In the genomic region with DNA sequence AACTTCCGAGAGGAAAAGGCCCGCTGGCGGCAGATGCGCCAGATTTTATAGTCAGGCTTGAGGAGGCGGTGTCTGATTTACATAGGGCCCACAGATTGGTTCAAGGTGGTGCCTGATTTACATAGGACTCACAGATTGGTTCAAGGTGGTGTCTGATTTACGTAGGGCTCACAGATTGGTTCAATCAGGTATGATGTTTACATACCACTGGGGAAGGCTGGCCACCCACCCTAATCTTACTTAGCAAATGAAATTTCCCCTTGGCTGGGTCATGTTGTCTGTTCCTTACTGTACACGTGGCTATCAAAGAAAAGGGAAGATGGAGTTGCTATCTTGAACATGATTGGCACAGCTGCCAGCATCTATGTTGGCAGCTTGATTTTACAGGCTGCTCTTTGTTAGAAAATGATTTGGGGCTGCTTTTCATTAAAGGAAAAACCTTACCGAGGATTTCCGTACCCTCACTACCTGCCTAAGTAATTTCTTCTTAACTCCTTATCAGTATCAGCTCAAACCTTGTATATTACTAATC, we compare ENCODE assay signal across 23 cellular contexts.
DNase-seq lines count a peak whose midpoint lies in the region; ATAC-seq, FAIRE-seq and TF ChIP-seq lines count a peak whose summit lies in the region.
"Had no signal": no experiment of that assay in that cellular context is flagged by ENCODE, and none has a peak within 500 bp of the region (broad histone marks: within the 10 kb centered on the region; RNA-seq: fewer than 3 reads in every experiment).

No MANE protein-coding gene starts in this region.

- H3K23ac ChIP-seq in H1 (ENCODE audit: insufficient read length): no peak overlapping the region

- no peaks in the 10 kb centered on the region for H3K27me3 ChIP-seq in BE2C
- no peaks in the 10 kb centered on the region for H3K27me3 ChIP-seq in H1 (replicated peaks in 1 of 4; ENCODE audit: control insufficient read depth in 3 of 4, extremely low read depth in 1 of 4, insufficient read depth in 3 of 4, low read length in 3 of 4)
- peaks cover 6% of the 10 kb centered on the region for H3K27me3 ChIP-seq in CD4-positive, alpha-beta T cell (ENCODE audit: control insufficient read depth, insufficient read depth, low read length)
- H3K27me3 ChIP-seq: ascending aorta had no signal

- CTCF ChIA-PET in H1 (lab: Charles Lee; ENCODE audit: partially characterized antibody): interaction anchor here (0.5 to 1.4 kb wide), 3 partner anchors 31 to 1299 kb away, joined by 3 to 4 read pairs (median 3); no protein-coding TSS in a partner anchor
- CTCF ChIA-PET in CD4-positive, alpha-beta T cell (lab: Charles Lee): no interaction called here

- H3K27ac ChIP-seq in H1 (ENCODE audit: low read depth, low read length): no peak overlapping the region
- no peak overlapping the region for H3K27ac ChIP-seq in CD4-positive, alpha-beta T cell (ENCODE audit: low read depth, low read length)
- H3K27ac ChIP-seq: ascending aorta, spleen had no signal

- no peak overlapping the region for H3K9ac ChIP-seq in H1 (replicated peaks in 1 of 4; ENCODE audit: extremely low read depth in 1 of 4, low read depth in 3 of 4, low read length in 3 of 4)

- H2BK15ac ChIP-seq in H1 (ENCODE audit: low read length): no peak overlapping the region

- no peak overlapping the region for H2AK5ac ChIP-seq in H1 (ENCODE audit: low read depth, low read length)

- intact Hi-C loops in CD4-positive, alpha-beta T cell (cut with DNase I, micrococcal nuclease): no loop called here

- no peaks in the 10 kb centered on the region for H3K79me2 ChIP-seq in H1 (ENCODE audit: control insufficient read depth in 1 of 2, insufficient read depth in 2 of 2, low read length in 2 of 2)

- no peaks in the 10 kb centered on the region for H3K23me2 ChIP-seq in H1 (ENCODE audit: low read depth, low read length)

- H4K91ac ChIP-seq in H1 (replicated peaks; ENCODE audit: insufficient read length, low read length): no peak overlapping the region

- no peak for FAIRE-seq in H1 (lab: Jason Lieb, UNC)
- FAIRE-seq: GM18507 had no signal

- no peak overlapping the region for H3K4me3 ChIP-seq in BE2C (ENCODE audit: low read depth, low read length)
- H3K4me3 ChIP-seq in HFF-Myc (replicated peaks; ENCODE audit: low read depth, low read length): no peak overlapping the region
- H3K4me3 ChIP-seq in H1 (ENCODE audit: extremely low read depth in 1 of 4, insufficient read depth in 2 of 4, low read depth in 3 of 4, low read length in 4 of 4): no peak overlapping the region
- H3K4me3 ChIP-seq: ascending aorta, HAP-1, spleen had no signal

- no peak overlapping the region for H4K8ac ChIP-seq in H1 (ENCODE audit: extremely low read depth, insufficient read depth, low read length)

- no peak overlapping the region for H3K4me2 ChIP-seq in H1 (ENCODE audit: insufficient read depth in 1 of 2, low read depth in 2 of 2, low read length in 2 of 2)

- H3K18ac ChIP-seq in H1 (ENCODE audit: extremely low read depth, low read length): no peak overlapping the region

- no peak overlapping the region for H3K4me3 Mint-ChIP-seq in CD4-positive, alpha-beta T cell
- H3K4me3 Mint-ChIP-seq: endodermal cell had no signal

- H2BK12ac ChIP-seq in H1 (ENCODE audit: low read depth, low read length): no peak overlapping the region

- H4K20me1 ChIP-seq in H1 (replicated peaks in 1 of 2; ENCODE audit: control insufficient read depth in 1 of 2, insufficient read depth in 2 of 2, low read length in 2 of 2): no peaks in the 10 kb centered on the region

- no peak overlapping the region for H3K14ac ChIP-seq in H1 (ENCODE audit: insufficient read length)

- WGBS in H1 (ENCODE audit: extremely low coverage in 1 of 2, insufficient coverage in 1 of 2, insufficient read length in 1 of 2, insufficient replicate concordance in 2 of 2, low coverage in 1 of 2, low lambda C conversion rate in 2 of 2, missing lambda C conversion rate in 1 of 2), 2 experiments: 87% methylated on average over 9 of the region's 9 CpGs; no CpG with 5 or more reads in 1 of the 2 experiments

- H3K36me3 Mint-ChIP-seq in CD4-positive, alpha-beta T cell (ENCODE audit: low read depth): no peaks in the 10 kb centered on the region

- TF ChIP-seq RAD21 in H1 (IDR thresholded peaks at IDR 0.05 in 1 of 2, conservative IDR thresholded peaks at IDR 0.05 in 1 of 2; ENCODE audit: low read depth in 2 of 2, low read length in 2 of 2): no peak

- no peak overlapping the region for H3K27ac Mint-ChIP-seq in CD4-positive, alpha-beta T cell
- H3K27ac Mint-ChIP-seq: endodermal cell had no signal

- H3K79me1 ChIP-seq in H1 (ENCODE audit: low read depth, low read length): no peaks in the 10 kb centered on the region

- H3K36me3 ChIP-seq in BE2C: no peaks in the 10 kb centered on the region
- H3K36me3 ChIP-seq in H1 (ENCODE audit: control insufficient read depth in 2 of 4, insufficient read depth in 4 of 4, low read length in 3 of 4): no peaks in the 10 kb centered on the region
- H3K36me3 ChIP-seq: ascending aorta, HAP-1, spleen had no signal

- H3K9me3 ChIP-seq in BE2C: no peaks in the 10 kb centered on the region
- no peaks in the 10 kb centered on the region for H3K9me3 ChIP-seq in H1 (ENCODE audit: insufficient read depth in 2 of 2, low read depth in 1 of 2, low read length in 1 of 2)
- H3K9me3 ChIP-seq in CD4-positive, alpha-beta T cell (ENCODE audit: control insufficient read depth, low read length): no peaks in the 10 kb centered on the region
- H3K9me3 ChIP-seq: ascending aorta, HAP-1, spleen had no signal

- no peaks in the 10 kb centered on the region for H3K9me3 Mint-ChIP-seq in CD4-positive, alpha-beta T cell
- H3K9me3 Mint-ChIP-seq: endodermal cell had no signal

- peaks cover 22% of the 10 kb centered on the region for H3K27me3 Mint-ChIP-seq in CD4-positive, alpha-beta T cell

- POLR2A ChIA-PET in H1 (lab: Charles Lee; ENCODE audit: partially characterized antibody): interaction anchor here (1.1 kb wide), 1 partner anchor 11 kb away, joined by 3 read pairs; no protein-coding TSS in a partner anchor
- POLR2A ChIA-PET in CD4-positive, alpha-beta T cell (lab: Charles Lee): no interaction called here

- TF ChIP-seq POLR2A in H1 (IDR thresholded peaks at IDR 0.05; ENCODE audit: control extremely low read depth in 1 of 2, low read depth in 2 of 2, low read length in 2 of 2): no peak

- TF ChIP-seq CTCF in BE2C (IDR thresholded peaks at IDR 0.05; ENCODE audit: low read depth, low read length) (no peak), HFF-Myc (IDR thresholded peaks at IDR 0.05; ENCODE audit: low read depth, low read length, missing control alignments) (no peak), H1 (IDR thresholded peaks at IDR 0.05; ENCODE audit: control extremely low read depth in 1 of 3, insufficient read depth in 1 of 3, low read depth in 1 of 3, low read length in 3 of 3) (no peak)
- no peak for TF ChIP-seq CTCF in CD4-positive, alpha-beta T cell (IDR thresholded peaks at IDR 0.05)

- H3K4me1 Mint-ChIP-seq in CD4-positive, alpha-beta T cell (ENCODE audit: low read depth): no peaks in the 10 kb centered on the region

- no peak overlapping the region for H2BK5ac ChIP-seq in H1 (ENCODE audit: low read depth, low read length)

- no peak overlapping the region for H3K56ac ChIP-seq in H1 (replicated peaks; ENCODE audit: insufficient read length, low read depth, low read length)

- H3K4ac ChIP-seq in H1 (replicated peaks; ENCODE audit: insufficient read length, low read depth, low read length): no peak overlapping the region

- H2BK20ac ChIP-seq in H1 (ENCODE audit: low read length): no peak overlapping the region

- H2AFZ ChIP-seq in H1 (ENCODE audit: low read length): no peak overlapping the region; the same call in 1 of the 2 replicates

- no peak overlapping the region for H2BK120ac ChIP-seq in H1 (replicated peaks; ENCODE audit: low read depth, low read length)

- no peak for TF ChIP-seq EP300 in H1 (IDR thresholded peaks at IDR 0.05; ENCODE audit: borderline replicate concordance in 1 of 2, low read depth in 2 of 2, low read length in 2 of 2)

- H3K4me1 ChIP-seq in BE2C (no peaks in the 10 kb centered on the region), H1 (replicated peaks in 1 of 4; ENCODE audit: control insufficient read depth in 3 of 4, insufficient read depth in 4 of 4, low read length in 3 of 4) (no peaks in the 10 kb centered on the region)
- H3K4me1 ChIP-seq: ascending aorta, HAP-1, spleen had no signal

- no peak overlapping the region for H4K5ac ChIP-seq in H1 (ENCODE audit: insufficient read length, low read depth, low read length)

- no peak for ATAC-seq in CD4-positive, alpha-beta T cell (ENCODE audit: poor library complexity)
- no peak for ATAC-seq in HG03354 (IDR thresholded peaks at IDR 0.05; ENCODE audit: poor library complexity, severe bottlenecking, unreplicated experiment)
- ATAC-seq: left cardiac atrium had no signal

- DNase-seq in BE2C (peak; percentile 71), HFF-Myc (ENCODE audit: extremely low read depth, low read depth) (peak; percentile 21), H1 (ENCODE audit: low read depth in 1 of 2, low spot score in 2 of 2) (no peak), NCI-H2081 treated with DMSO at 0.1 percent for 48 hours (lab: John Stamatoyannopoulos, UW) (no peak)
- no peak for DNase-seq in CD4-positive, alpha-beta T cell
- no peak for DNase-seq in activated effector memory CD4-positive, alpha-beta T cell treated with Interleukin-2 at 50 U/mL for 16 hours
- DNase-seq: activated CD4-positive, alpha-beta T cell treated with anti-CD3 and anti-CD28 coated beads for 4 hours; activated CD8-positive, alpha-beta memory T cell treated with anti-CD3 and anti-CD28 coated beads, Interleukin-2, amount 50 U/mL, for 48 hours; activated naive CD4-positive, alpha-beta T cell treated with Interleukin-2 at 50 U/mL for 16 hours; Calu3; endodermal cell; hypothalamus; left cardiac atrium; midbrain; NCI-H1105; NCI-H2227 treated with DMSO at 0.1 percent for 48 hours; SIG-M5; spleen had no signal

TF ChIP-seq in PFSK-1, 5 proteins besides CTCF, POLR2A, EP300 and RAD21:
- TF ChIP-seq TAF1 (IDR thresholded peaks at IDR 0.05; ENCODE audit: borderline replicate concordance, insufficient read depth, low read length): no peak
- peak; percentile 61 for TF ChIP-seq POLR2AphosphoS5 (IDR thresholded peaks at IDR 0.05; ENCODE audit: low read depth, low read length)

TF ChIP-seq in H1, 55 proteins besides CTCF, POLR2A, EP300 and RAD21:
- TF ChIP-seq CHD1 (IDR thresholded peaks at IDR 0.05; ENCODE audit: low read depth, low read length): no peak
- peak; percentile 59 for TF ChIP-seq TAF7 (optimal IDR thresholded peaks at IDR 0.05; ENCODE audit: borderline replicate concordance, low read depth, low read length)
- TF ChIP-seq TBP (IDR thresholded peaks at IDR 0.05; ENCODE audit: low read depth, low read length): 0 out of 2 replicates have a peak, but pooled peaks have one; percentile 50
- no peak for TF ChIP-seq POLR2AphosphoS5 (IDR thresholded peaks at IDR 0.05; ENCODE audit: low read depth, low read length)

Comparison
In these comparisons a context has a peak if more than half of its experiments do, and no peak if none do; other contexts are left out.
1. DNase-seq: peak in BE2C (single experiment) and HFF-Myc (single experiment); none in H1 (0 of 2), CD4-positive, alpha-beta T cell (0 of 10), activated effector memory CD4-positive, alpha-beta T cell treated with Interleukin-2 at 50 U/mL for 16 hours (single experiment) and NCI-H2081 treated with DMSO at 0.1 percent for 48 hours (single experiment).